In genomic region chr16:84618428-84619102, GRCh38 we compare ENCODE assay signal across 8 cellular contexts. TPM values are rescaled to one million over a fixed set of nuclear protein-coding genes. Genes with fewer than 3 reads are reported as not detected.
DNase-seq lines count a peak whose midpoint lies in the region; ATAC-seq and TF ChIP-seq lines count a peak whose summit lies in the region.

No MANE protein-coding gene starts in this region.

- H3K9me3 Mint-ChIP-seq in brain (no peaks in the 10 kb centered on the region), type B pancreatic cell (no peaks in the 10 kb centered on the region)

- TF ChIP-seq CTCF in brain (conservative IDR thresholded peaks at IDR 0.05) (no peak), type B pancreatic cell (conservative IDR thresholded peaks at IDR 0.05) (peak; percentile 16)

- H3K4me1 ChIP-seq in ES-I3 (ENCODE audit: insufficient read depth, low read length): peaks cover 28% of the 10 kb centered on the region

- H3K27ac Mint-ChIP-seq in brain (peak overlapping the region; percentile 49 to 91 (median 69)), type B pancreatic cell (peak overlapping the region; percentile 88)

- H3K4me1 Mint-ChIP-seq in brain (peaks cover 65% of the 10 kb centered on the region), type B pancreatic cell (ENCODE audit: unreplicated experiment) (peaks cover 39% of the 10 kb centered on the region)

- no peak for ATAC-seq in GM21526 (IDR thresholded peaks at IDR 0.05; ENCODE audit: low FRiP score, unreplicated experiment)

- H3K36me3 Mint-ChIP-seq in brain (peaks cover 3% of the 10 kb centered on the region), type B pancreatic cell (peaks cover 8% of the 10 kb centered on the region)

- H3K9ac ChIP-seq in ES-I3 (ENCODE audit: low read depth, low read length): peak overlapping the region; percentile 58

- peak overlapping the region; percentile 74 to 86 (median 75) for H3K4me3 Mint-ChIP-seq in brain
- peak overlapping the region; percentile 81 for H3K4me3 Mint-ChIP-seq in type B pancreatic cell

- H3K36me3 ChIP-seq in ES-I3 (ENCODE audit: insufficient read depth, low read length): peaks cover 6% of the 10 kb centered on the region; the same call in 1 of the 2 replicates

- DNase-seq in M059J (ENCODE audit: low read depth) (peak; percentile 100), kidney tubule cell (ENCODE audit: low spot score) (peak; percentile 99), type B pancreatic cell (ENCODE audit: extremely low spot score, unreplicated experiment) (no peak), SK-N-DZ (ENCODE audit: low spot score) (no peak), NCI-H2029 (lab: John Stamatoyannopoulos, UW) (no peak)

- H3K9me3 ChIP-seq in ES-I3 (ENCODE audit: control insufficient read depth, insufficient read depth, low read length): no peaks in the 10 kb centered on the region

- H3K27me3 Mint-ChIP-seq in brain (peaks cover 14% of the 10 kb centered on the region), type B pancreatic cell (peaks cover 6% of the 10 kb centered on the region)

RNA-seq across cellular contexts. Expression of gene COTL1, which starts 0.7 kb away (rescaled TPM):
- total RNA-seq in M059J (2014; rRNA removed; shearing (Covaris generic)): 270 and 331 TPM in 2 replicates
- polyA plus RNA-seq in brain (ENCODE audit: insufficient read depth, low read depth, low replicate concordance): 902 TPM
- 75.6 and 179 TPM in 2 replicates for total RNA-seq in type B pancreatic cell (ENCODE audit: low replicate concordance)
- 5.3 and 6.3 TPM in 2 replicates for polyA plus RNA-seq in SK-N-DZ (2014; cell fraction: cytosol; rRNA removed)
- polyA plus RNA-seq in SK-N-DZ (2014; cell fraction: nucleus; rRNA removed): 1.8 and 2.8 TPM in 2 replicates

RNA-seq across cellular contexts. Expression of gene KLHL36, which starts 29.7 kb away (rescaled TPM):
- total RNA-seq in M059J (2014; rRNA removed; shearing (Covaris generic)): 23.5 and 39.6 TPM in 2 replicates
- polyA plus RNA-seq in brain (ENCODE audit: insufficient read depth, low read depth, low replicate concordance): 19.2 TPM
- total RNA-seq in type B pancreatic cell (ENCODE audit: low replicate concordance): 40.3 and 64.7 TPM in 2 replicates
- polyA plus RNA-seq in SK-N-DZ (2014; cell fraction: cytosol; rRNA removed): 2.6 and 4.0 TPM in 2 replicates
- 4.2 and 7.4 TPM in 2 replicates for polyA plus RNA-seq in SK-N-DZ (2014; cell fraction: nucleus; rRNA removed)

Comparison
In these comparisons a context has a peak if more than half of its experiments do, and no peak if none do; other contexts are left out.
1. DNase-seq: peak in M059J (single experiment) and kidney tubule cell (single experiment); none in type B pancreatic cell (single experiment), SK-N-DZ (single experiment) and NCI-H2029 (single experiment).